Comparison of ENCODE assay signal across 12 cellular contexts in genomic region chr7:2511769-2512168, GRCh38. TPM values are rescaled to one million over a fixed set of nuclear protein-coding genes. Genes with fewer than 3 reads are reported as not detected.
DNase-seq lines count a peak whose midpoint lies in the region; ATAC-seq and TF ChIP-seq lines count a peak whose summit lies in the region.
"Had no signal": no experiment of that assay in that cellular context is flagged by ENCODE, and none has a peak within 500 bp of the region (broad histone marks: within the 10 kb centered on the region; RNA-seq: fewer than 3 reads in every experiment).

No MANE protein-coding gene starts in this region.

- peaks cover 59% of the 10 kb centered on the region for H3K4me1 Mint-ChIP-seq in activated naive CD4-positive, alpha-beta T cell treated with anti-CD3 and anti-CD28 coated beads, Interleukin-2, amount 10 ng/mL, durations not matched to agents 7 days and 5 days
- peaks cover 62% of the 10 kb centered on the region for H3K4me1 Mint-ChIP-seq in activated CD8-positive, alpha-beta T cell treated with anti-CD3 and anti-CD28 coated beads, Interleukin-2, amount 10 ng/mL, durations not matched to agents 7 days and 5 days (ENCODE audit: low read depth)

- H3K27me3 ChIP-seq in left lung (peaks cover 0 to 8% of the 10 kb centered on the region in 2 donors), thyroid gland (no peaks in the 10 kb centered on the region), PC-9 (ENCODE audit: insufficient read depth, low read depth) (peaks cover 9% of the 10 kb centered on the region; the same call in 1 of the 2 replicates)

- H3K4me1 ChIP-seq in left lung (peaks cover 21 to 55% of the 10 kb centered on the region in 2 donors), thyroid gland (peaks cover 0 to 45% of the 10 kb centered on the region in 2 donors), PC-9 (replicated peaks; ENCODE audit: insufficient read depth) (peaks cover 26% of the 10 kb centered on the region)
- H3K4me1 ChIP-seq: parathyroid adenoma had no signal

- no peaks in the 10 kb centered on the region for H3K9me3 ChIP-seq in left lung
- H3K9me3 ChIP-seq in thyroid gland = no peaks in the 10 kb centered on the region
- no peaks in the 10 kb centered on the region for H3K9me3 ChIP-seq in PC-9 (ENCODE audit: insufficient read depth, low read depth)

- H3K9me3 Mint-ChIP-seq in activated naive CD4-positive, alpha-beta T cell treated with anti-CD3 and anti-CD28 coated beads, Interleukin-2, amount 10 ng/mL, durations not matched to agents 7 days and 5 days = no peaks in the 10 kb centered on the region
- no peaks in the 10 kb centered on the region for H3K9me3 Mint-ChIP-seq in activated CD8-positive, alpha-beta T cell treated with anti-CD3 and anti-CD28 coated beads, Interleukin-2, amount 10 ng/mL, durations not matched to agents 7 days and 5 days (ENCODE audit: insufficient read depth)
- H3K9me3 Mint-ChIP-seq: GM23338 had no signal

- H3K36me3 ChIP-seq in left lung (no peaks in the 10 kb centered on the region), thyroid gland (no peaks in the 10 kb centered on the region), PC-9 (ENCODE audit: low read depth) (no peaks in the 10 kb centered on the region)

- 58% methylated on average over 7 of the region's 18 CpGs; no CpG with 5 or more reads in 1 of the 2 donors for WGBS in thyroid gland, 2 donors

- H3K27ac Mint-ChIP-seq in activated naive CD4-positive, alpha-beta T cell treated with anti-CD3 and anti-CD28 coated beads, Interleukin-2, amount 10 ng/mL, durations not matched to agents 7 days and 5 days = peak overlapping the region; percentile 97
- peak overlapping the region; percentile 95 for H3K27ac Mint-ChIP-seq in activated CD8-positive, alpha-beta T cell treated with anti-CD3 and anti-CD28 coated beads, Interleukin-2, amount 10 ng/mL, durations not matched to agents 7 days and 5 days
- H3K27ac Mint-ChIP-seq: GM23338 had no signal

- TF ChIP-seq CTCF in left lung (IDR thresholded peaks at IDR 0.05) = no peak
- TF ChIP-seq CTCF in thyroid gland (IDR thresholded peaks at IDR 0.05) = no peak
- TF ChIP-seq CTCF in PC-9 (conservative IDR thresholded peaks at IDR 0.05) = no peak

- intact Hi-C loops in left lung (cut with DNase I) = no loop called here
- intact Hi-C loops in thyroid gland (cut with DNase I) = no loop called here
- intact Hi-C loops in PC-9 (cut with micrococcal nuclease; ENCODE audit: unreplicated experiment) = no loop called here

- ATAC-seq in activated CD8-positive, alpha-beta T cell treated with anti-CD3 and anti-CD28 coated beads, Interleukin-2, amount 10 ng/mL, durations not matched to agents 7 days and 5 days = no peak
- no peak for ATAC-seq in left lung
- ATAC-seq: GM23338 had no signal

- H3K4me3 Mint-ChIP-seq in activated naive CD4-positive, alpha-beta T cell treated with anti-CD3 and anti-CD28 coated beads, Interleukin-2, amount 10 ng/mL, durations not matched to agents 7 days and 5 days = peak overlapping the region; percentile 72
- peak overlapping the region; percentile 75 for H3K4me3 Mint-ChIP-seq in activated CD8-positive, alpha-beta T cell treated with anti-CD3 and anti-CD28 coated beads, Interleukin-2, amount 10 ng/mL, durations not matched to agents 7 days and 5 days
- H3K4me3 Mint-ChIP-seq: GM23338 had no signal

- no peak for DNase-seq in activated naive CD4-positive, alpha-beta T cell treated with anti-CD3 and anti-CD28 coated beads, Interleukin-2, amount 10 ng/mL, durations not matched to agents 7 days and 5 days
- DNase-seq in activated naive CD4-positive, alpha-beta T cell treated with anti-CD3 and anti-CD28 coated beads, Interleukin-2, amount 50 U/mL, for 16 hours = no peak
- no peak for DNase-seq in activated CD8-positive, alpha-beta T cell treated with anti-CD3 and anti-CD28 coated beads, Interleukin-2, amount 10 ng/mL, durations not matched to agents 7 days and 5 days
- no peak for DNase-seq in left lung
- no peak for DNase-seq in thyroid gland
- no peak for DNase-seq in PC-9
- no peak for DNase-seq in superior temporal gyrus (ENCODE audit: extremely low spot score)
- no peak for DNase-seq in KG1 (lab: John Stamatoyannopoulos, UW)
- DNase-seq: activated CD4-positive, alpha-beta T cell treated with anti-CD3 and anti-CD28 coated beads, Interleukin-2, amount 50 U/mL, for 4 hours had no signal

- peaks cover 8% of the 10 kb centered on the region for H3K27me3 Mint-ChIP-seq in activated naive CD4-positive, alpha-beta T cell treated with anti-CD3 and anti-CD28 coated beads, Interleukin-2, amount 10 ng/mL, durations not matched to agents 7 days and 5 days
- H3K27me3 Mint-ChIP-seq in activated CD8-positive, alpha-beta T cell treated with anti-CD3 and anti-CD28 coated beads, Interleukin-2, amount 10 ng/mL, durations not matched to agents 7 days and 5 days (ENCODE audit: low read depth) = no peaks in the 10 kb centered on the region

- CTCF ChIA-PET in activated naive CD4-positive, alpha-beta T cell treated with anti-CD3 and anti-CD28 coated beads, Interleukin-2, amount 10 ng/mL, durations not matched to agents 7 days and 5 days (lab: Charles Lee) = no interaction called here
- CTCF ChIA-PET in activated CD8-positive, alpha-beta T cell treated with anti-CD3 and anti-CD28 coated beads, Interleukin-2, amount 10 ng/mL, durations not matched to agents 7 days and 5 days (lab: Charles Lee) = interaction anchor here (0.8 to 1.5 kb wide), 3 partner anchors 11 to 147 kb away, joined by 3 to 7 read pairs (median 3); no protein-coding TSS in a partner anchor
- CTCF ChIA-PET in PC-9 (lab: Charles Lee) = no interaction called here

- no peaks in the 10 kb centered on the region for H3K9me2 ChIP-seq in PC-9 (ENCODE audit: insufficient read depth)

- no peaks in the 10 kb centered on the region for H4K20me1 ChIP-seq in PC-9 (ENCODE audit: insufficient read depth)

- no peak overlapping the region for H3K4me2 ChIP-seq in PC-9
- H3K4me2 ChIP-seq: GM23338 had no signal

- peaks cover 1% of the 10 kb centered on the region for H3K36me3 Mint-ChIP-seq in activated naive CD4-positive, alpha-beta T cell treated with anti-CD3 and anti-CD28 coated beads, Interleukin-2, amount 10 ng/mL, durations not matched to agents 7 days and 5 days
- no peaks in the 10 kb centered on the region for H3K36me3 Mint-ChIP-seq in activated CD8-positive, alpha-beta T cell treated with anti-CD3 and anti-CD28 coated beads, Interleukin-2, amount 10 ng/mL, durations not matched to agents 7 days and 5 days (ENCODE audit: low read depth)

- POLR2A ChIA-PET in activated CD8-positive, alpha-beta T cell treated with anti-CD3 and anti-CD28 coated beads, Interleukin-2, amount 10 ng/mL, durations not matched to agents 7 days and 5 days (lab: Charles Lee) = interaction anchor here (1.1 to 4.4 kb wide), 8 partner anchors 9 to 109 kb away, joined by 3 to 57 read pairs (median 4); partner anchors contain the start of genes CHST12 and LFNG
- POLR2A ChIA-PET in PC-9 (lab: Charles Lee; ENCODE audit: unreplicated experiment) = no interaction called here

- H3F3A ChIP-seq in PC-9 (ENCODE audit: insufficient read depth, low read depth) = peaks cover 24% of the 10 kb centered on the region

- H3K27ac ChIP-seq in left lung (peak overlapping the region; percentile 10 to 74), thyroid gland (peak overlapping the region in 2 of 3 donors; percentile 30 to 38), PC-9 (no peak overlapping the region)
- H3K27ac ChIP-seq: parathyroid adenoma had no signal

- no peak overlapping the region for H2AFZ ChIP-seq in PC-9
- H2AFZ ChIP-seq: GM23338, parathyroid adenoma had no signal

- H3K79me2 ChIP-seq in PC-9 (ENCODE audit: low read depth) = no peaks in the 10 kb centered on the region
- H3K79me2 ChIP-seq: parathyroid adenoma had no signal

- TF ChIP-seq POLR2A in thyroid gland (IDR thresholded peaks at IDR 0.05) = no peak

- H3K4me3 ChIP-seq in left lung (peak overlapping the region in 1 of 2 donors; percentile 17), thyroid gland (replicated peaks in 1 of 3) (no peak overlapping the region), PC-9 (no peak overlapping the region)
- H3K4me3 ChIP-seq: GM23338 had no signal

- no TSS peak for BruUV-seq in PC-9 (replicated peaks; lab: Mats Ljungman, UMichigan)

RNA-seq across cellular contexts. Expression of gene LFNG, which starts 7.8 kb away (rescaled TPM):
- 100 to 1,000 TPM; 134 to 136 TPM for total RNA-seq in activated CD8-positive, alpha-beta T cell treated with anti-CD3 and anti-CD28 coated beads, Interleukin-2, amount 10 ng/mL, durations not matched to agents 7 days and 5 days
- total RNA-seq in left lung = 10 to 100 TPM; 38.0 to 59.2 TPM
- total RNA-seq in thyroid gland = 1 to 10 TPM; 3.8 to 6.1 (median 4.8) TPM
- total RNA-seq in PC-9 (2021) = 21.3 and 24.7 TPM in 2 replicates

RNA-seq across cellular contexts. Expression of gene GRIFIN, which starts 35.6 kb away (rescaled TPM):
- total RNA-seq in activated CD8-positive, alpha-beta T cell treated with anti-CD3 and anti-CD28 coated beads, Interleukin-2, amount 10 ng/mL, durations not matched to agents 7 days and 5 days = not detected
- total RNA-seq in left lung = not detected
- not detected for total RNA-seq in thyroid gland
- not detected in 2 replicates for total RNA-seq in PC-9 (2021)
- total RNA-seq: GM23338, kidney epithelial cell had no signal

RNA-seq across cellular contexts. Expression of gene BRAT1, which starts 43.6 kb away (rescaled TPM):
- total RNA-seq in activated CD8-positive, alpha-beta T cell treated with anti-CD3 and anti-CD28 coated beads, Interleukin-2, amount 10 ng/mL, durations not matched to agents 7 days and 5 days = 10 to 100 TPM; 39.4 to 40.7 TPM
- total RNA-seq in left lung (10 to 100 TPM; 22.5 to 24.7 TPM), thyroid gland (10 to 100 TPM; 37.2 to 51.8 (median 45.6) TPM), PC-9 (2021) (53.9 and 57.7 TPM in 2 replicates)

RNA-seq across cellular contexts. Expression of gene IQCE, which starts 47.0 kb away (rescaled TPM):
- total RNA-seq in activated CD8-positive, alpha-beta T cell treated with anti-CD3 and anti-CD28 coated beads, Interleukin-2, amount 10 ng/mL, durations not matched to agents 7 days and 5 days = 10 to 100 TPM; 11.6 to 12.4 TPM
- total RNA-seq in left lung (10 to 100 TPM; 19.0 to 19.3 TPM), thyroid gland (10 to 100 TPM; 16.0 to 40.2 (median 37.2) TPM), PC-9 (2021) (28.3 and 35.8 TPM in 2 replicates)
